14 cellular contexts compared by ENCODE assay signal in the genomic region with DNA sequence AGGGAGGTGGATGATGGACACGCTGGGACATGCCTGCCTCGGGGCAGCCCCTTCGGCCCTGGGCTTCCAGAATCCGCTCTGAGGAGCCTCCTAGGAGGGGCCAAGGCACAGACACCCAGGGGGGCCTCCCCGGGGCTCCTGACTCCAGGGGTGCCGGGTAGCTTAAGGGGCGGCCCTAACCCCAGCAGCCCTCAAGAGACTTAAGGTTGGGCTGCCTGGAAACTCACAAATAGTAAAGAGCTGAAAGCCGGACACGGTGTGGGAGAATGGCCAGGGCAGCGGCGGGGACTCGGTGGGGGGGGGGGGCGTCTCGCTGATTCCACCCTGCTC. TPM values are rescaled to one million over a fixed set of nuclear protein-coding genes. Genes with fewer than 3 reads are reported as not detected.
DNase-seq lines count a peak whose midpoint lies in the region; ATAC-seq and TF ChIP-seq lines count a peak whose summit lies in the region.
"Had no signal": no experiment of that assay in that cellular context is flagged by ENCODE, and none has a peak within 500 bp of the region (broad histone marks: within the 10 kb centered on the region; RNA-seq: fewer than 3 reads in every experiment).

No MANE protein-coding gene starts in this region.

- TF ChIP-seq CTCF in natural killer cell (IDR thresholded peaks at IDR 0.05) (no peak), dorsolateral prefrontal cortex (IDR thresholded peaks at IDR 0.05 in 54 of 56, conservative IDR thresholded peaks at IDR 0.05 in 2 of 56; ENCODE audit: low read depth in 1 of 56, partially characterized antibody in 56 of 56) (no peak), omental fat pad (IDR thresholded peaks at IDR 0.05) (no peak)

- peaks cover 0 to 3% of the 10 kb centered on the region in 2 donors for H3K27me3 Mint-ChIP-seq in natural killer cell (ENCODE audit: low read depth in 2 of 2)
- H3K27me3 Mint-ChIP-seq in natural killer cell treated with Interleukin-12 subunit alpha and Interleukin-12 subunit beta and Interleukin-15 and Interleukin-18, amount 100 ng/mL, for 72 hours, result peaks cover 0 to 2% of the 10 kb centered on the region in 2 donors
- H3K27me3 Mint-ChIP-seq in effector memory CD8-positive, alpha-beta T cell, result no peaks in the 10 kb centered on the region

- peak overlapping the region; percentile 4 for H3K4me3 Mint-ChIP-seq in natural killer cell
- no peak overlapping the region for H3K4me3 Mint-ChIP-seq in natural killer cell treated with Interleukin-12 subunit alpha and Interleukin-12 subunit beta and Interleukin-15 and Interleukin-18, amount 100 ng/mL, for 72 hours
- H3K4me3 Mint-ChIP-seq in effector memory CD8-positive, alpha-beta T cell, result no peak overlapping the region

- H3K4me3 ChIP-seq in dorsolateral prefrontal cortex, result peak overlapping the region in 24 of 59 donors; percentile 5 to 46 (median 28)

- H3K4me1 Mint-ChIP-seq in natural killer cell, result peaks cover 9 to 36% of the 10 kb centered on the region in 2 donors
- H3K4me1 Mint-ChIP-seq in natural killer cell treated with Interleukin-12 subunit alpha and Interleukin-12 subunit beta and Interleukin-15 and Interleukin-18, amount 100 ng/mL, for 72 hours (ENCODE audit: low read depth in 2 of 2), result peaks cover 8 to 16% of the 10 kb centered on the region in 2 donors
- H3K4me1 Mint-ChIP-seq in effector memory CD8-positive, alpha-beta T cell (ENCODE audit: low read depth in 2 of 2), result peaks cover 10 to 13% of the 10 kb centered on the region in 2 donors

- no peak overlapping the region for H3K27ac Mint-ChIP-seq in natural killer cell
- H3K27ac Mint-ChIP-seq in natural killer cell treated with Interleukin-12 subunit alpha and Interleukin-12 subunit beta and Interleukin-15 and Interleukin-18, amount 100 ng/mL, for 72 hours, result no peak overlapping the region
- no peak overlapping the region for H3K27ac Mint-ChIP-seq in effector memory CD8-positive, alpha-beta T cell

- no peak for ATAC-seq in natural killer cell
- ATAC-seq in natural killer cell treated with Interleukin-12 subunit alpha and Interleukin-12 subunit beta and Interleukin-15 and Interleukin-18, amount 100 ng/mL, for 72 hours, result no peak
- peak; percentile 1 for ATAC-seq in omental fat pad (ENCODE audit: low FRiP score)
- ATAC-seq in HG02798 (IDR thresholded peaks at IDR 0.05; ENCODE audit: poor library complexity, unreplicated experiment), result no peak
- ATAC-seq in effector memory CD8-positive, alpha-beta T cell (replicated peaks), result no peak

- no peaks in the 10 kb centered on the region for H3K36me3 Mint-ChIP-seq in natural killer cell
- peaks cover 6% of the 10 kb centered on the region for H3K36me3 Mint-ChIP-seq in natural killer cell treated with Interleukin-12 subunit alpha and Interleukin-12 subunit beta and Interleukin-15 and Interleukin-18, amount 100 ng/mL, for 72 hours
- H3K36me3 Mint-ChIP-seq in effector memory CD8-positive, alpha-beta T cell (ENCODE audit: insufficient read depth), result peaks cover 11% of the 10 kb centered on the region

- no peaks in the 10 kb centered on the region for H3K27me3 ChIP-seq in dorsolateral prefrontal cortex

- DNase-seq in natural killer cell (no peak), dorsolateral prefrontal cortex (no peak), omental fat pad (ENCODE audit: low spot score) (no peak), medulla oblongata (ENCODE audit: extremely low spot score) (no peak), RPMI8226 (no peak)
- DNase-seq in natural killer cell treated with Interleukin-12 subunit alpha and Interleukin-12 subunit beta and Interleukin-15 and Interleukin-18, amount 100 ng/mL, for 72 hours (ENCODE audit: low spot score), result no peak
- DNase-seq in effector memory CD8-positive, alpha-beta T cell, result no peak
- DNase-seq: ACHN; activated naive CD4-positive, alpha-beta T cell; cortex of kidney; DMS79 treated with DMSO at 0.1 percent for 48 hours; NCI-H748 treated with DMSO at 0.1 percent for 48 hours; stimulated activated naive CD4-positive, alpha-beta T cell treated with Interleukin-2 at 50 U/mL for 16 hours had no signal

- H3K9me3 Mint-ChIP-seq in natural killer cell, result no peaks in the 10 kb centered on the region
- H3K9me3 Mint-ChIP-seq in natural killer cell treated with Interleukin-12 subunit alpha and Interleukin-12 subunit beta and Interleukin-15 and Interleukin-18, amount 100 ng/mL, for 72 hours, result peaks cover 3% of the 10 kb centered on the region
- H3K9me3 Mint-ChIP-seq in effector memory CD8-positive, alpha-beta T cell, result peaks cover 0 to 2% of the 10 kb centered on the region in 2 donors

- H3K27ac ChIP-seq in dorsolateral prefrontal cortex, result peak overlapping the region in 46 of 59 donors; percentile 19 to 85 (median 67)

- intact Hi-C loops in natural killer cell (cut with micrococcal nuclease), result no loop called here
- intact Hi-C loops in dorsolateral prefrontal cortex (cut with DNase I), result no loop called here

RNA-seq across cellular contexts. Expression of gene ARID3A, which starts 7.7 kb away (rescaled TPM):
- 10 to 100 TPM; 15.9 to 24.6 (median 24.2) TPM for total RNA-seq in natural killer cell
- total RNA-seq in natural killer cell treated with Interleukin-12 subunit alpha and Interleukin-12 subunit beta and Interleukin-15 and Interleukin-18, amount 100 ng/mL, for 72 hours, result 10 to 100 TPM; 42.8 to 46.1 TPM
- total RNA-seq in dorsolateral prefrontal cortex, result 10 to 100 TPM in 40 of 120 experiments, 1 to 10 TPM in 80; 3.8 to 17.6 (median 8.7) TPM
- 10 to 100 TPM in 2 of 4 donors, 1 to 10 TPM in 2; 3.7 to 15.1 (median 7.7) TPM for total RNA-seq in omental fat pad

RNA-seq across cellular contexts. Expression of gene KISS1R, which starts 16.4 kb away (rescaled TPM):
- total RNA-seq in natural killer cell, result under 1 TPM in 1 of 3 donors, not detected in 2; 0.31 TPM
- total RNA-seq in natural killer cell treated with Interleukin-12 subunit alpha and Interleukin-12 subunit beta and Interleukin-15 and Interleukin-18, amount 100 ng/mL, for 72 hours, result 1 to 10 TPM in 1 of 2 donors, not detected in 1; 1.1 TPM
- total RNA-seq in dorsolateral prefrontal cortex, result 1 to 10 TPM in 59 of 120 experiments, under 1 TPM in 56, not detected in 5; 0.29 to 3.5 (median 1.0) TPM
- under 1 TPM in 1 of 4 donors, not detected in 3; 0.24 TPM for total RNA-seq in omental fat pad

RNA-seq across cellular contexts. Expression of gene R3HDM4, which starts 20.5 kb away (rescaled TPM):
- 100 to 1,000 TPM in 1 of 3 donors, 10 to 100 TPM in 2; 88.7 to 106 (median 97.8) TPM for total RNA-seq in natural killer cell
- total RNA-seq in natural killer cell treated with Interleukin-12 subunit alpha and Interleukin-12 subunit beta and Interleukin-15 and Interleukin-18, amount 100 ng/mL, for 72 hours, result 10 to 100 TPM; 48.4 to 68.3 TPM
- 10 to 100 TPM; 26.1 to 60.5 (median 37.5) TPM for total RNA-seq in dorsolateral prefrontal cortex
- 10 to 100 TPM; 27.1 to 55.2 (median 44.4) TPM for total RNA-seq in omental fat pad

RNA-seq across cellular contexts. Expression of gene RNU6-9, which starts 40.2 kb away (rescaled TPM):
- total RNA-seq in natural killer cell (not detected), dorsolateral prefrontal cortex (not detected), omental fat pad (not detected)
- not detected for total RNA-seq in natural killer cell treated with Interleukin-12 subunit alpha and Interleukin-12 subunit beta and Interleukin-15 and Interleukin-18, amount 100 ng/mL, for 72 hours

RNA-seq across cellular contexts. Expression of gene MED16, which starts 40.5 kb away (rescaled TPM):
- 10 to 100 TPM; 44.2 to 50.1 (median 44.7) TPM for total RNA-seq in natural killer cell
- total RNA-seq in natural killer cell treated with Interleukin-12 subunit alpha and Interleukin-12 subunit beta and Interleukin-15 and Interleukin-18, amount 100 ng/mL, for 72 hours, result 10 to 100 TPM; 46.4 to 79.6 TPM
- total RNA-seq in dorsolateral prefrontal cortex, result 100 to 1,000 TPM in 1 of 120 experiments, 10 to 100 TPM in 119; 48.8 to 100 (median 63.9) TPM
- total RNA-seq in omental fat pad, result 10 to 100 TPM; 20.1 to 34.0 (median 24.5) TPM
